26 cellular contexts compared by ENCODE assay signal in genomic region chr2:66032376-66032775, GRCh38.
"Had no signal": no experiment of that assay in that cellular context is flagged by ENCODE, and none has a peak within 500 bp of the region (broad histone marks: within the 10 kb centered on the region; RNA-seq: fewer than 3 reads in every experiment).

No MANE protein-coding gene starts in this region.

- ATAC-seq: sciatic nerve had no signal

- DNase-seq: activated CD4-positive, alpha-beta memory T cell treated with anti-CD3 and anti-CD28 coated beads, Interleukin-2, amount 10 ng/mL, durations not matched to agents 7 days and 5 days; activated CD4-positive, alpha-beta T cell treated with anti-CD3 and anti-CD28 coated beads, Interleukin-2, amount 10 ng/mL, durations not matched to agents 24 days and 14 days; activated CD4-positive, CD25-positive, alpha-beta regulatory T cell treated with anti-CD3 and anti-CD28 coated beads, Interleukin-2, amount 50 U/mL, for 72 hours; activated CD8-positive, alpha-beta memory T cell treated with anti-CD3 and anti-CD28 coated beads, Interleukin-2, amount 50 U/mL, for 48 hours; activated gamma-delta T cell; activated naive CD4-positive, alpha-beta T cell treated with anti-CD3 and anti-CD28 coated beads, Interleukin-2, amount 10 ng/mL, durations not matched to agents 7 days and 5 days; activated naive CD8-positive, alpha-beta T cell treated with anti-CD3 and anti-CD28 coated beads, Interleukin-2, amount 10 ng/mL, durations not matched to agents 7 days and 5 days; activated T-cell treated with anti-CD3 and anti-CD28 coated beads, Interleukin-2, amount 50 U/mL, for 24 hours; cerebellar nuclear complex; dorsolateral prefrontal cortex; effector memory CD4-positive, alpha-beta T cell; glutamatergic neuron; islet precursor cell; left ventricle myocardium inferior; stimulated activated CD4-positive, alpha-beta T cell treated with anti-CD3 and anti-CD28 coated beads, Interleukin-12 subunit alpha, Interleukin-12 subunit beta, amount 100 ng/mL, for 4 hours; stimulated activated CD4-positive, alpha-beta T cell treated with anti-CD3 and anti-CD28 coated beads, Interleukin-4, amount 100 ng/mL, for 1 hour; upper lobe of left lung had no signal

- H3K27me3 ChIP-seq: ascending aorta, cardiac muscle cell, gastrocnemius medialis, hepatocyte, neutrophil, upper lobe of left lung had no signal

- H3K9me3 ChIP-seq: ascending aorta, gastrocnemius medialis, left ventricle myocardium inferior, neutrophil, upper lobe of left lung had no signal

- H3K4me2 ChIP-seq: hepatocyte had no signal

- H3K4me1 ChIP-seq: ascending aorta, left ventricle myocardium inferior, upper lobe of left lung had no signal

- H2AFZ ChIP-seq: hepatocyte had no signal

- H3K79me2 ChIP-seq: hepatocyte had no signal

- H3K27ac ChIP-seq: ascending aorta, cardiac muscle cell, coronary artery, dorsolateral prefrontal cortex, hepatocyte, left ventricle myocardium inferior, neutrophil, skin epidermis, upper lobe of left lung had no signal

- H3K36me3 ChIP-seq: ascending aorta, cardiac muscle cell, gastrocnemius medialis, left ventricle myocardium inferior, neutrophil, upper lobe of left lung had no signal

- H3K4me3 ChIP-seq: ascending aorta, cardiac muscle cell, coronary artery, dorsolateral prefrontal cortex, gastrocnemius medialis, hepatocyte, left ventricle myocardium inferior, lung, skin epidermis, upper lobe of left lung had no signal
